Comparison of ENCODE assay signal across 18 cellular contexts in genomic region chr18:70074091-70074490, GRCh38.
"Had no signal": no experiment of that assay in that cellular context is flagged by ENCODE, and none has a peak within 500 bp of the region (broad histone marks: within the 10 kb centered on the region; RNA-seq: fewer than 3 reads in every experiment).

No MANE protein-coding gene starts in this region.

- H3K4me1 ChIP-seq: esophagus squamous epithelium, gastrocnemius medialis, left lung, tibial artery had no signal

- DNase-seq: activated CD4-positive, alpha-beta T cell treated with anti-CD3 and anti-CD28 coated beads, Interleukin-2, amount 50 U/mL, for 1 hour; activated CD8-positive, alpha-beta memory T cell treated with anti-CD3 and anti-CD28 coated beads for 24 hours; activated CD8-positive, alpha-beta memory T cell treated with anti-CD3 and anti-CD28 coated beads, Interleukin-2, amount 50 U/mL, for 48 hours; activated effector memory CD4-positive, alpha-beta T cell treated with Interleukin-2 at 50 U/mL for 16 hours; activated naive CD4-positive, alpha-beta T cell treated with anti-CD3 and anti-CD28 coated beads, Interleukin-2, amount 50 U/mL, for 16 hours; activated T-cell treated with anti-CD3 and anti-CD28 coated beads, Interleukin-2, amount 50 U/mL, for 48 hours; effector memory CD4-positive, alpha-beta T cell; esophagus squamous epithelium; gastrocnemius medialis; head of caudate nucleus; left lung; occipital lobe; posterior cingulate gyrus; retina; stimulated activated CD4-positive, alpha-beta T cell treated with anti-CD3 and anti-CD28 coated beads, Interleukin-2, amount 100 ng/mL, for 24 hours; stimulated activated naive CD4-positive, alpha-beta T cell treated with Interleukin-2 at 50 U/mL for 16 hours; substantia nigra; tibial artery had no signal

- H3K27me3 ChIP-seq: esophagus squamous epithelium, gastrocnemius medialis, left lung, tibial artery had no signal

- H3K27ac ChIP-seq: esophagus squamous epithelium, gastrocnemius medialis, left lung, tibial artery had no signal

- H3K36me3 ChIP-seq: gastrocnemius medialis had no signal

- H3K9me3 ChIP-seq: esophagus squamous epithelium, gastrocnemius medialis, left lung, tibial artery had no signal

- H3K4me3 ChIP-seq: esophagus squamous epithelium, gastrocnemius medialis, left lung, tibial artery had no signal
